In the genomic region with DNA sequence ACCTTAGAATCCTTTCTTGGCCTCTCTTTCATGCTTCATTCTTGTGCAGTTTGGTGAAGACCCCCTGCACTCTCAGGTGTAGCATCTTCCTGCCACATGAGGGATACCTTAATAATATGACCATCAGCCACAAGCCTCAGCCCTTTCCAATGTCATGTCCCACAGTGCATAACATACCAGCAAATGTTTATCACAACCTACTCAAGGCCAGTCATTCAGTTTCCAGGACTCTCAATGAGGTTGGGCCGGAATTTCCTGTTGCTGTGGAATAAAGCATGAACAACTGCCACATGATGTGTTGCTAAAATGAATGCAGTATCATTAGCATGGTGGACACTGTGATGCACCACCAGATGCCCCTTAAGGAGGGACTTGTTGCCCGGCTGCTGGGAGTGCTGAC, we compare ENCODE assay signal across 20 cellular contexts.
DNase-seq lines count a peak whose midpoint lies in the region; FAIRE-seq and TF ChIP-seq lines count a peak whose summit lies in the region.
"Had no signal": no experiment of that assay in that cellular context is flagged by ENCODE, and none has a peak within 500 bp of the region (broad histone marks: within the 10 kb centered on the region; RNA-seq: fewer than 3 reads in every experiment).

No MANE protein-coding gene starts in this region.

- H3K4me3 ChIP-seq in fibroblast of pulmonary artery (replicated peaks; ENCODE audit: low read depth, low read length): no peak overlapping the region
- H3K4me3 ChIP-seq: GM12878 had no signal

- TF ChIP-seq CTCF in fibroblast of pulmonary artery (IDR thresholded peaks at IDR 0.05; ENCODE audit: low read length, missing control alignments): no peak

- no peak for FAIRE-seq in H54 (lab: Jason Lieb, UNC)
- FAIRE-seq: GM12878, GM19239 had no signal

- DNase-seq in EH (ENCODE audit: low read depth) (peak; percentile 52), NCI-H226 (peak; percentile 10), fibroblast of pulmonary artery (ENCODE audit: low read depth) (peak; percentile 50), myocyte (ENCODE audit: low read depth) (peak; percentile 53), H54 (ENCODE audit: insufficient read length, low spot score) (no peak), T1000 (lab: John Stamatoyannopoulos, UW) (no peak), KG1 (lab: John Stamatoyannopoulos, UW) (no peak), germinal center (ENCODE audit: low spot score) (no peak)
- DNase-seq: BE2C; CD4-positive, CD25-positive, alpha-beta regulatory T cell; DMS153; NCI-H1105; NCI-H2227 treated with DMSO at 0.1 percent for 48 hours; NCI-H524; NCI-H82; OCI-M1; SHP77 treated with DMSO at 0.1 percent for 48 hours; SK-N-SH had no signal

- no peak for TF ChIP-seq POLR2A in H54 (IDR thresholded peaks at IDR 0.05; ENCODE audit: low read depth, low read length)

Comparison
In these comparisons a context has a peak if more than half of its experiments do, and no peak if none do; other contexts are left out.
1. DNase-seq: peak in EH (single experiment), NCI-H226 (single experiment), fibroblast of pulmonary artery (single experiment) and myocyte (single experiment); none in H54 (single experiment), T1000 (single experiment), KG1 (single experiment) and germinal center (single experiment).